In the genomic region with DNA sequence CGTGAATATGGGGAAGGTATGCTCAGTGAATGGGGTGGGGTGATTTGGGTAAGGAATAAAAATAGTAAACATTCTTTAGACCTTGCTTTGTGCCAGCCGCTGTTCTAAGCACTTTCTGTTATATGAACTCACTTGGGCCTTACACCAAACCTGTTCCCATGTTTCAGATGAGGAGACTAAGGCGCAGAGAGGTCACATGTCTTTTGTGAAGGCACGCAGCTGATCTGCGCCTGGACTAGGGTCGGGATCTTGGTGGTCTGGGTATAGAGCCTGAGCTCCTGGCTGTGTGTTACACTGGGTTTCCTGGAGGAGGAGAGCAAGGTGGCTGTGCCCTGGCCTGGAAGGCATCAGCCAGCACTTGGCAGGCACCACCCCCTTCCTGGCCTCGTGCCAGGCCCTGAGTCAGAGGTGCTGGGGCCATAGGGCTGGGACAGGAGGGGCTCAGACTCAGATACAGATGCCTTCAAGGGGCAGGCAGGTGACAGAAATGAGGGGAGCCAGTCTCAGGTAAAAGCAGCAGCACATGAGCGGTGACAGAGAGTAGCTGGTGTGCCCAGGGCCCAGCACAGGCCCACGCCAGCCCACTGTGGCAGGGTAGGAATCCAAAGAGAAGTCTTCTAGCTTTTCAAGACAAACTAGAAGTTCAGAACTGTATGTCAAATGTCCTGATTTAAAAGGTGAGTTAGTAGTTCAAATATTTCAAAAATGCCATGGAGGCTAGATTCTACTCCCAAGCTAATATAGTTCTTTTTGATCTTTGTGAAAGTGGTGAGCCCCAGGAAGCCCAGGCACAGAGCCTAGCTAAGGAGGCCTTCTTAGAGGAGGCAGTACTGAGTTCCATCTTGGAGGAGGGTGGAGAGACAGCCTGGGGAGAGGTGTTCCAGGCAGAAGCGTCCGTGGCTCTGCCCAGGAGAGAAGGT, we compare ENCODE assay signal across 9 cellular contexts.
DNase-seq lines count a peak whose midpoint lies in the region; ATAC-seq and TF ChIP-seq lines count a peak whose summit lies in the region.
"Had no signal": no experiment of that assay in that cellular context is flagged by ENCODE, and none has a peak within 500 bp of the region (broad histone marks: within the 10 kb centered on the region; RNA-seq: fewer than 3 reads in every experiment).

No MANE protein-coding gene starts in this region.

- peak overlapping the region; percentile 30 for H3K27ac Mint-ChIP-seq in activated naive CD8-positive, alpha-beta T cell treated with anti-CD3 and anti-CD28 coated beads, Interleukin-2, amount 10 ng/mL, durations not matched to agents 7 days and 5 days

- H3K9me3 ChIP-seq in esophagus muscularis mucosa: no peaks in the 10 kb centered on the region

- no peak for ATAC-seq in activated naive CD8-positive, alpha-beta T cell treated with anti-CD3 and anti-CD28 coated beads, Interleukin-2, amount 10 ng/mL, durations not matched to agents 7 days and 5 days (ENCODE audit: low read depth)

- no peak overlapping the region for H3K4me3 ChIP-seq in kidney epithelial cell (ENCODE audit: low read depth, low read length)
- no peak overlapping the region for H3K4me3 ChIP-seq in esophagus muscularis mucosa
- H3K4me3 ChIP-seq: SK-N-MC had no signal

- 76% methylated on average over 10 of the region's 11 CpGs for WGBS in esophagus muscularis mucosa

- H3K9me3 Mint-ChIP-seq in activated naive CD8-positive, alpha-beta T cell treated with anti-CD3 and anti-CD28 coated beads, Interleukin-2, amount 10 ng/mL, durations not matched to agents 7 days and 5 days: no peaks in the 10 kb centered on the region

- H3K27ac ChIP-seq in esophagus muscularis mucosa (replicated peaks in 1 of 4): no peak overlapping the region
- H3K27ac ChIP-seq: SK-N-MC had no signal

- DNase-seq in NCI-H1092 treated with DMSO at 0.1 percent for 48 hours (lab: John Stamatoyannopoulos, UW) (peak; percentile 33), NCI-H1092 (lab: John Stamatoyannopoulos, UW) (no peak), NCI-H2171 treated with DMSO at 0.1 percent for 48 hours (lab: John Stamatoyannopoulos, UW) (peak; percentile 84), kidney epithelial cell (ENCODE audit: low read depth) (peak; percentile 43), retina (no peak), esophagus muscularis mucosa (ENCODE audit: extremely low spot score) (no peak)
- DNase-seq in activated naive CD8-positive, alpha-beta T cell treated with anti-CD3 and anti-CD28 coated beads, Interleukin-2, amount 10 ng/mL, durations not matched to agents 7 days and 5 days: no peak
- DNase-seq in stimulated activated CD8-positive, alpha-beta memory T cell treated with anti-CD3 and anti-CD28 coated beads, Interleukin-4, amount 100 ng/mL, for 1 hour (ENCODE audit: low read depth in 2 of 2, low spot score in 1 of 2): peak; percentile 10 to 31

- no peaks in the 10 kb centered on the region for H3K27me3 Mint-ChIP-seq in activated naive CD8-positive, alpha-beta T cell treated with anti-CD3 and anti-CD28 coated beads, Interleukin-2, amount 10 ng/mL, durations not matched to agents 7 days and 5 days

- peaks cover 41 to 56% (median 49%) of the 10 kb centered on the region in 4 donors for H3K4me1 ChIP-seq in esophagus muscularis mucosa

- POLR2A ChIA-PET in activated naive CD8-positive, alpha-beta T cell treated with anti-CD3 and anti-CD28 coated beads, Interleukin-2, amount 10 ng/mL, durations not matched to agents 7 days and 5 days (lab: Charles Lee): no interaction called here

- H3K36me3 Mint-ChIP-seq in activated naive CD8-positive, alpha-beta T cell treated with anti-CD3 and anti-CD28 coated beads, Interleukin-2, amount 10 ng/mL, durations not matched to agents 7 days and 5 days: peaks cover 1% of the 10 kb centered on the region

- H3K4me3 Mint-ChIP-seq in activated naive CD8-positive, alpha-beta T cell treated with anti-CD3 and anti-CD28 coated beads, Interleukin-2, amount 10 ng/mL, durations not matched to agents 7 days and 5 days: no peak overlapping the region

- H3K4me1 Mint-ChIP-seq in activated naive CD8-positive, alpha-beta T cell treated with anti-CD3 and anti-CD28 coated beads, Interleukin-2, amount 10 ng/mL, durations not matched to agents 7 days and 5 days: no peaks in the 10 kb centered on the region

- H3K27me3 ChIP-seq in kidney epithelial cell (ENCODE audit: control insufficient read depth, insufficient read depth, low read length) (no peaks in the 10 kb centered on the region), esophagus muscularis mucosa (no peaks in the 10 kb centered on the region)

- TF ChIP-seq CTCF in kidney epithelial cell (IDR thresholded peaks at IDR 0.05; ENCODE audit: insufficient read depth, low read length, poor library complexity, severe bottlenecking) (no peak), esophagus muscularis mucosa (IDR thresholded peaks at IDR 0.05) (no peak)

- H3K36me3 ChIP-seq in kidney epithelial cell (ENCODE audit: control insufficient read depth, insufficient read depth, low read length) (no peaks in the 10 kb centered on the region), esophagus muscularis mucosa (no peaks in the 10 kb centered on the region)

- no peak for TF ChIP-seq POLR2A in esophagus muscularis mucosa (IDR thresholded peaks at IDR 0.05; ENCODE audit: low read depth)

- intact Hi-C loops in esophagus muscularis mucosa (cut with DNase I): no loop called here

- TF ChIP-seq EP300 in esophagus muscularis mucosa (IDR thresholded peaks at IDR 0.05): no peak

Comparison
In these comparisons a context has a peak if more than half of its experiments do, and no peak if none do; other contexts are left out.
1. DNase-seq: peak in NCI-H1092 treated with DMSO at 0.1 percent for 48 hours (single experiment), NCI-H2171 treated with DMSO at 0.1 percent for 48 hours (single experiment), kidney epithelial cell (single experiment) and stimulated activated CD8-positive, alpha-beta memory T cell treated with anti-CD3 and anti-CD28 coated beads, Interleukin-4, amount 100 ng/mL, for 1 hour (2 of 2); none in NCI-H1092 (single experiment), activated naive CD8-positive, alpha-beta T cell treated with anti-CD3 and anti-CD28 coated beads, Interleukin-2, amount 10 ng/mL, durations not matched to agents 7 days and 5 days (single experiment), retina (single experiment) and esophagus muscularis mucosa (single experiment).